ENCODE assay signal across 33 cellular contexts in genomic region chr6:148443798-148444560, GRCh38.
DNase-seq lines count a peak whose midpoint lies in the region; ATAC-seq and TF ChIP-seq lines count a peak whose summit lies in the region.
"Had no signal": no experiment of that assay in that cellular context is flagged by ENCODE, and none has a peak within 500 bp of the region (broad histone marks: within the 10 kb centered on the region; RNA-seq: fewer than 3 reads in every experiment).

No MANE protein-coding gene starts in this region.

- H3K4me2 ChIP-seq in skeletal muscle satellite cell (ENCODE audit: low read length) (no peak overlapping the region), mammary epithelial cell (ENCODE audit: insufficient read depth, low read depth, low read length) (no peak overlapping the region)
- H3K4me2 ChIP-seq: smooth muscle cell had no signal

- H3K27me3 Mint-ChIP-seq in WTC11 (ENCODE audit: low read depth) = no peaks in the 10 kb centered on the region

- H3K36me3 ChIP-seq in HUES48 (ENCODE audit: control insufficient read depth, insufficient read depth, low read length) = 0 out of 2 replicates have a peak, but pooled peaks cover 3% of the 10 kb centered on the region
- peaks cover 0 to 4% of the 10 kb centered on the region in 2 donors for H3K36me3 ChIP-seq in esophagus (ENCODE audit: control insufficient read depth in 2 of 2, insufficient read depth in 2 of 2, low read length in 1 of 2)
- H3K36me3 ChIP-seq in skeletal muscle satellite cell (ENCODE audit: insufficient read depth, low read length) = no peaks in the 10 kb centered on the region
- peaks cover 2% of the 10 kb centered on the region for H3K36me3 ChIP-seq in mammary epithelial cell (ENCODE audit: insufficient read depth, low read length)
- H3K36me3 ChIP-seq: cardiac muscle cell, colonic mucosa, pancreas, Peyer's patch, uterus had no signal

- BruUV-seq in mammary epithelial cell (replicated peaks; lab: Mats Ljungman, UMichigan) = no TSS peak

- dilution Hi-C loops in mammary epithelial cell (cut with HindIII; ENCODE audit: low sequenced_read_pairs) = no loop called here

- no peaks in the 10 kb centered on the region for H3K79me2 ChIP-seq in mammary epithelial cell (ENCODE audit: insufficient read depth, low read length)

- 0 out of 2 replicates have a peak, but pooled peaks cover 3% of the 10 kb centered on the region for H3K36me3 Mint-ChIP-seq in WTC11
- H3K36me3 Mint-ChIP-seq: activated naive CD8-positive, alpha-beta T cell had no signal

- POLR2A ChIA-PET in WTC11 (lab: Charles Lee) = no interaction called here

- H3K27ac ChIP-seq in HUES48 (ENCODE audit: low read depth, low read length) = peak overlapping the region; percentile 42
- H3K27ac ChIP-seq in esophagus (ENCODE audit: low read depth in 2 of 2, low read length in 1 of 2) = peak overlapping the region; percentile 21 to 65
- H3K27ac ChIP-seq in mammary epithelial cell (ENCODE audit: insufficient read depth, low read depth, low read length) = no peak overlapping the region
- H3K27ac ChIP-seq: cardiac muscle cell, colonic mucosa, foreskin keratinocyte, pancreas, Peyer's patch, uterus had no signal

- intact Hi-C loops in mammary epithelial cell (cut with micrococcal nuclease) = no loop called here

- CTCF ChIA-PET in WTC11 (lab: Charles Lee) = interaction anchor here (1.0 kb wide), 2 partner anchors 26 to 266 kb away, joined by 3 to 4 read pairs; no protein-coding TSS in a partner anchor
- CTCF ChIA-PET in mammary epithelial cell (lab: Charles Lee; ENCODE audit: low non-redundant PET) = no interaction called here

- H3K27me3 ChIP-seq in HUES48 (ENCODE audit: control insufficient read depth, insufficient read depth, low read length) (no peaks in the 10 kb centered on the region), esophagus (ENCODE audit: control insufficient read depth in 1 of 2, insufficient read depth in 2 of 2, low read length in 2 of 2) (no peaks in the 10 kb centered on the region), skeletal muscle satellite cell (ENCODE audit: control insufficient read depth, insufficient read depth, low read length) (no peaks in the 10 kb centered on the region), mammary epithelial cell (ENCODE audit: insufficient read depth, low read length) (no peaks in the 10 kb centered on the region)
- H3K27me3 ChIP-seq: cardiac muscle cell, colonic mucosa, foreskin keratinocyte, heart right ventricle, pancreas, Peyer's patch, uterus had no signal

- in situ Hi-C loops in mammary epithelial cell (cut with MboI; ENCODE audit: low sequenced_read_pairs in 2 of 2) = no loop called here

- no peaks in the 10 kb centered on the region for H3K9me3 Mint-ChIP-seq in WTC11
- H3K9me3 Mint-ChIP-seq: activated CD4-positive, alpha-beta T cell treated with anti-CD3 and anti-CD28 coated beads, Interleukin-2, amount 10 ng/mL, durations not matched to agents 24 days and 14 days had no signal

- peaks cover 69% of the 10 kb centered on the region for H3K4me1 Mint-ChIP-seq in WTC11

- no peak overlapping the region for H3K4me3 Mint-ChIP-seq in WTC11
- H3K4me3 Mint-ChIP-seq: activated CD4-positive, alpha-beta T cell treated with anti-CD3 and anti-CD28 coated beads, Interleukin-2, amount 10 ng/mL, durations not matched to agents 24 days and 14 days; activated naive CD8-positive, alpha-beta T cell; CD4-positive, alpha-beta memory T cell had no signal

- no peaks in the 10 kb centered on the region for H4K20me1 ChIP-seq in mammary epithelial cell (ENCODE audit: insufficient read depth, low read length)

- no peak overlapping the region for H2AFZ ChIP-seq in mammary epithelial cell (ENCODE audit: low read depth, low read length)

- H3K27ac Mint-ChIP-seq in WTC11 = peak overlapping the region; percentile 60; the same call in 1 of the 2 replicates
- H3K27ac Mint-ChIP-seq: activated CD4-positive, alpha-beta T cell treated with anti-CD3 and anti-CD28 coated beads, Interleukin-2, amount 10 ng/mL, durations not matched to agents 24 days and 14 days; activated naive CD8-positive, alpha-beta T cell; CD4-positive, alpha-beta memory T cell had no signal

- ATAC-seq in WTC11 (peak; percentile 56), GM18520 (IDR thresholded peaks at IDR 0.05; ENCODE audit: unreplicated experiment) (no peak)
- ATAC-seq: esophagus mucosa; foreskin keratinocyte; heart right ventricle; pancreas; stimulated activated naive CD8-positive, alpha-beta T cell treated with anti-CD3 and anti-CD28 coated beads, Interleukin-15, Interleukin-2, amounts not matched to agents 100 U/mL and 50 U/mL, for 24 hours had no signal

- 93 to 94% methylated on average over 7 of the region's 7 CpGs for WGBS in esophagus, 2 donors
- 83% methylated on average over 7 of the region's 7 CpGs for WGBS in mammary epithelial cell (ENCODE audit: low coverage, missing lambda C conversion rate)

- H3K4me1 ChIP-seq in HUES48 (ENCODE audit: control insufficient read depth, insufficient read depth, low read length) = peaks cover 54% of the 10 kb centered on the region
- H3K4me1 ChIP-seq in esophagus (ENCODE audit: control insufficient read depth in 2 of 2, insufficient read depth in 2 of 2, low read length in 1 of 2) = peaks cover 3 to 10% of the 10 kb centered on the region in 2 donors
- peaks cover 56% of the 10 kb centered on the region for H3K4me1 ChIP-seq in skeletal muscle satellite cell (ENCODE audit: control insufficient read depth, insufficient read depth, low read length)
- peaks cover 31% of the 10 kb centered on the region for H3K4me1 ChIP-seq in mammary epithelial cell (ENCODE audit: insufficient read depth, low read length)
- H3K4me1 ChIP-seq: colonic mucosa, pancreas had no signal

- H3K4me3 ChIP-seq in HUES48 (ENCODE audit: low read depth, low read length) (no peak overlapping the region), esophagus (ENCODE audit: low read depth in 1 of 2, low read length in 2 of 2) (no peak overlapping the region), skeletal muscle satellite cell (ENCODE audit: low read length) (no peak overlapping the region), mammary epithelial cell (replicated peaks in 1 of 3; ENCODE audit: insufficient read depth in 1 of 3, low read depth in 2 of 3, low read length in 3 of 3) (no peak overlapping the region)
- H3K4me3 ChIP-seq: cardiac muscle cell, colonic mucosa, heart right ventricle, pancreas, Peyer's patch, smooth muscle cell, uterus had no signal

- DNase-seq in WTC11 (ENCODE audit: low spot score) (no peak), mammary epithelial cell (no peak), kidney tubule cell (ENCODE audit: low spot score) (no peak), NOMO-1 treated with dmso at 0.1 percent for 144 hours (lab: John Stamatoyannopoulos, UW; ENCODE audit: unreplicated experiment) (no peak)
- DNase-seq: activated CD4-positive, alpha-beta T cell treated with anti-CD3 and anti-CD28 coated beads, Interleukin-2, amount 10 ng/mL, durations not matched to agents 24 days and 14 days; activated CD8-positive, alpha-beta memory T cell treated with anti-CD3 and anti-CD28 coated beads for 24 hours; activated effector memory CD4-positive, alpha-beta T cell treated with Interleukin-2 at 50 U/mL for 16 hours; activated T-cell treated with anti-CD3 and anti-CD28 coated beads, Interleukin-2, amount 50 U/mL, for 1 hour; CD4-positive, alpha-beta memory T cell; colonic mucosa; effector memory CD4-positive, alpha-beta T cell; foreskin keratinocyte; heart right ventricle; MV-4-11; NCI-H1436; NCI-H2081; pancreas; Peyer's patch; retina; SHP77 treated with DMSO at 0.1 percent for 48 hours; stimulated activated CD4-positive, alpha-beta T cell treated with anti-CD3 and anti-CD28 coated beads, Interleukin-1b, Interleukin-23, amount 100 ng/mL, for 48 hours; stimulated activated naive CD8-positive, alpha-beta T cell treated with anti-CD3 and anti-CD28 coated beads, Interleukin-15, Interleukin-2, amounts not matched to agents 100 U/mL and 50 U/mL, for 24 hours; SW 1271; T-helper 9 cell; uterus had no signal

- H3K9ac ChIP-seq in HUES48 (ENCODE audit: low read depth, low read length) (no peak overlapping the region; the same call in 1 of the 2 replicates), skeletal muscle satellite cell (ENCODE audit: low read depth, low read length) (peak overlapping the region; percentile 7), mammary epithelial cell (ENCODE audit: insufficient read depth, low read length) (no peak overlapping the region)

- H3K9me3 ChIP-seq in HUES48 (ENCODE audit: control insufficient read depth, insufficient read depth, low read length) (no peaks in the 10 kb centered on the region), esophagus (ENCODE audit: control insufficient read depth in 2 of 2, insufficient read depth in 1 of 2, low read depth in 1 of 2, low read length in 1 of 2) (no peaks in the 10 kb centered on the region), skeletal muscle satellite cell (replicated peaks; ENCODE audit: low read length) (no peaks in the 10 kb centered on the region), mammary epithelial cell (replicated peaks; ENCODE audit: insufficient read depth, low read length) (no peaks in the 10 kb centered on the region)
- H3K9me3 ChIP-seq: colonic mucosa, heart right ventricle, pancreas, Peyer's patch, uterus had no signal

- TF ChIP-seq CTCF in WTC11 (IDR thresholded peaks at IDR 0.05) (no peak), mammary epithelial cell (conservative IDR thresholded peaks at IDR 0.05 in 1 of 2, IDR thresholded peaks at IDR 0.05 in 1 of 2; ENCODE audit: extremely low read depth in 1 of 2, insufficient read depth in 1 of 2, low read depth in 1 of 2, low read length in 2 of 2) (no peak)

TF ChIP-seq in WTC11, 78 proteins besides CTCF, POLR2A, EP300 and RAD21:
- TF ChIP-seq NR2C2 (CRISPR knock-in tag; IDR thresholded peaks at IDR 0.05) = no peak
- no peak for TF ChIP-seq TP53 (CRISPR knock-in tag; IDR thresholded peaks at IDR 0.05)
- no peak for TF ChIP-seq NFYB (CRISPR knock-in tag; conservative IDR thresholded peaks at IDR 0.05; ENCODE audit: low read depth)
- TF ChIP-seq TEAD4 (CRISPR knock-in tag; IDR thresholded peaks at IDR 0.05) = no peak
- no peak for TF ChIP-seq NR3C1 (CRISPR knock-in tag; conservative IDR thresholded peaks at IDR 0.05; ENCODE audit: low read depth)
- no peak for TF ChIP-seq MAX (CRISPR knock-in tag; IDR thresholded peaks at IDR 0.05)
- TF ChIP-seq NR1H2 (CRISPR knock-in tag; IDR thresholded peaks at IDR 0.05) = no peak
- TF ChIP-seq E2F5 (CRISPR knock-in tag; IDR thresholded peaks at IDR 0.05) = no peak
